ENCODE assay signal across 1 cellular context in genomic region chr19:4246767-4247593, GRCh38.
A peak's percentile ranks its signal among the peaks of the same experiment; 100 is the strongest.
TF ChIP-seq lines count a peak whose summit lies in the region.

YJU2 (plus strand) TSS chr19:4247080; CDS start chr19:4247147, 67 bp downstream.

TF ChIP-seq in HepG2, 621 proteins besides CTCF, POLR2A, EP300 and RAD21 (continued from another document and continues in another):
- TF ChIP-seq HNF1A (IDR thresholded peaks at IDR 0.05; ENCODE audit: low read depth) (peak; percentile 54; the same call in 1 of the 2 replicates), HNF1A (CRISPR knock-in tag; IDR thresholded peaks at IDR 0.05; ENCODE audit: borderline replicate concordance) (no peak), ZNF264 (CRISPR knock-in tag; IDR thresholded peaks at IDR 0.05) (peak; percentile 81), MEIS1 (CRISPR knock-in tag; IDR thresholded peaks at IDR 0.05; ENCODE audit: borderline replicate concordance) (no peak), ZNF841 (CRISPR knock-in tag; IDR thresholded peaks at IDR 0.05; ENCODE audit: borderline replicate concordance) (no peak), TFDP2 (CRISPR knock-in tag; IDR thresholded peaks at IDR 0.05) (peak; percentile 69), ZNF224 (CRISPR knock-in tag; IDR thresholded peaks at IDR 0.05) (no peak; the same call in 1 of the 2 replicates), ZNF883 (CRISPR knock-in tag; IDR thresholded peaks at IDR 0.05; ENCODE audit: not compliant biosample characterization) (no peak), ZNF430 (CRISPR knock-in tag; IDR thresholded peaks at IDR 0.05) (peak; percentile 63; the same call in 1 of the 2 replicates), MTA1 (CRISPR knock-in tag; IDR thresholded peaks at IDR 0.05; ENCODE audit: borderline replicate concordance) (no peak), HIVEP1 (CRISPR knock-in tag; IDR thresholded peaks at IDR 0.05) (peak; percentile 39; the same call in 1 of the 2 replicates), PRPF4 (IDR thresholded peaks at IDR 0.05; ENCODE audit: low read depth, low read length, poor library complexity, severe bottlenecking) (peak; percentile 50), SOX6 (IDR thresholded peaks at IDR 0.05) (no peak), SOX6 (CRISPR knock-in tag; IDR thresholded peaks at IDR 0.05) (peak; percentile 37), BHLHE40 (IDR thresholded peaks at IDR 0.05; ENCODE audit: low read length) (no peak), ZNF281 (CRISPR knock-in tag; IDR thresholded peaks at IDR 0.05; ENCODE audit: borderline replicate concordance) (no peak; the same call in 1 of the 2 replicates), HMGXB4 (CRISPR knock-in tag; IDR thresholded peaks at IDR 0.05; ENCODE audit: borderline replicate concordance in 1 of 2, low read depth in 1 of 2) (peak; percentile 44 to 89; a peak in 2 of 4 replicates), AHR (CRISPR knock-in tag; IDR thresholded peaks at IDR 0.05) (no peak), ZIK1 (CRISPR knock-in tag; IDR thresholded peaks at IDR 0.05; ENCODE audit: borderline replicate concordance, low read depth) (no peak), PCBP2 (optimal IDR thresholded peaks at IDR 0.05; ENCODE audit: low read depth, low read length, poor library complexity, severe bottlenecking) (no peak), RXRB (CRISPR knock-in tag; IDR thresholded peaks at IDR 0.05; ENCODE audit: borderline replicate concordance) (0 out of 2 replicates have a peak, but pooled peaks have one; percentile 57), ZFP1 (CRISPR knock-in tag; IDR thresholded peaks at IDR 0.05) (peak; percentile 79; the same call in 1 of the 2 replicates), BRD4 (CRISPR knock-in tag; IDR thresholded peaks at IDR 0.05) (peak; percentile 61; the same call in 1 of the 2 replicates), ZNF761 (CRISPR knock-in tag; conservative IDR thresholded peaks at IDR 0.05) (no peak), ZNF496 (CRISPR knock-in tag; IDR thresholded peaks at IDR 0.05; ENCODE audit: insufficient replicate concordance) (no peak), ZBTB7A (CRISPR knock-in tag; IDR thresholded peaks at IDR 0.05) (no peak), SMAD9 (CRISPR knock-in tag; IDR thresholded peaks at IDR 0.05) (no peak), SP5 (CRISPR knock-in tag; IDR thresholded peaks at IDR 0.05; ENCODE audit: borderline replicate concordance, low read depth) (no peak), GMEB2 (CRISPR knock-in tag; IDR thresholded peaks at IDR 0.05; ENCODE audit: low read depth) (no peak), ZNF746 (CRISPR knock-in tag; IDR thresholded peaks at IDR 0.05) (peak; percentile 34; the same call in 1 of the 2 replicates), ZNF770 (CRISPR knock-in tag; IDR thresholded peaks at IDR 0.05) (peak; percentile 62; the same call in 1 of the 2 replicates), ZNF34 (CRISPR knock-in tag; IDR thresholded peaks at IDR 0.05; ENCODE audit: borderline replicate concordance) (no peak), PAXIP1 (CRISPR knock-in tag; conservative IDR thresholded peaks at IDR 0.05) (peak; percentile 32; the same call in 1 of the 2 replicates), TEF (CRISPR knock-in tag; IDR thresholded peaks at IDR 0.05) (no peak), ZNF775 (CRISPR knock-in tag; IDR thresholded peaks at IDR 0.05; ENCODE audit: borderline replicate concordance) (no peak), DPF2 (CRISPR knock-in tag; IDR thresholded peaks at IDR 0.05; ENCODE audit: borderline replicate concordance, low read depth) (no peak), AGO2 (optimal IDR thresholded peaks at IDR 0.05; ENCODE audit: low read depth, low read length) (no peak)
